In genomic region chr17:82705756-82706155, GRCh38 we compare ENCODE assay signal across 12 cellular contexts. TPM values are rescaled to one million over a fixed set of nuclear protein-coding genes. Genes with fewer than 3 reads are reported as not detected.
"Had no signal": no experiment of that assay in that cellular context is flagged by ENCODE, and none has a peak within 500 bp of the region (broad histone marks: within the 10 kb centered on the region; RNA-seq: fewer than 3 reads in every experiment).

No MANE protein-coding gene starts in this region.

- H3K4me1 ChIP-seq: HAP-1 had no signal

- ATAC-seq: HCT116, K562 had no signal

- H3K4me3 ChIP-seq: GM23248, HAP-1, K562 had no signal

- DNase-seq: GM23248, GOT3, H7, HFFc6, IMR-90, KG1 had no signal

- H3K36me3 ChIP-seq: HAP-1 had no signal

- FAIRE-seq: K562 had no signal

- H3K27ac Mint-ChIP-seq: HFFc6 had no signal

- H3K27ac ChIP-seq: GM23248, HL-60 had no signal

- H2AFZ ChIP-seq: GM23248 had no signal

- H3K9me3 ChIP-seq: HAP-1 had no signal

- H3K9ac ChIP-seq: GM23248 had no signal

- H3K9me3 Mint-ChIP-seq: HFFc6 had no signal

- H3K4me3 Mint-ChIP-seq: HFFc6 had no signal

RNA-seq across cellular contexts. Expression of gene FN3K, which starts 29.7 kb away (rescaled TPM):
- total RNA-seq: H4, HT1080 had no signal
